ENCODE assay signal across 1 cellular context in genomic region chr5:177409043-177409801, GRCh38.
A peak's percentile ranks its signal among the peaks of the same experiment; 100 is the strongest.
TF ChIP-seq lines count a peak whose summit lies in the region.

Gene F12, minus strand, starts transcription at chr5:177409564. Its CDS starts 37 bp downstream, at chr5:177409527.

TF ChIP-seq in HepG2, 621 proteins besides CTCF, POLR2A, EP300 and RAD21 (continued from another document and continues in another):
- no peak for TF ChIP-seq BATF2 (CRISPR knock-in tag; IDR thresholded peaks at IDR 0.05)
- TF ChIP-seq PAF1 (CRISPR knock-in tag; IDR thresholded peaks at IDR 0.05): no peak
- no peak for TF ChIP-seq LBX2 (CRISPR knock-in tag; IDR thresholded peaks at IDR 0.05; ENCODE audit: borderline replicate concordance)
- peak; percentile 85 for TF ChIP-seq ZNF687 (CRISPR knock-in tag; IDR thresholded peaks at IDR 0.05)
- TF ChIP-seq ZBTB2 (CRISPR knock-in tag; IDR thresholded peaks at IDR 0.05; ENCODE audit: low read depth): no peak
- TF ChIP-seq ZNF230 (CRISPR knock-in tag; IDR thresholded peaks at IDR 0.05): no peak
- no peak for TF ChIP-seq ZNF446 (CRISPR knock-in tag; IDR thresholded peaks at IDR 0.05)
- no peak for TF ChIP-seq ZNF136 (CRISPR knock-in tag; IDR thresholded peaks at IDR 0.05; ENCODE audit: low read depth)
- TF ChIP-seq ELF3 (CRISPR knock-in tag; IDR thresholded peaks at IDR 0.05): no peak
- no peak for TF ChIP-seq ZNF468 (CRISPR knock-in tag; IDR thresholded peaks at IDR 0.05)
- TF ChIP-seq MEIS2 (CRISPR knock-in tag; IDR thresholded peaks at IDR 0.05): no peak
- no peak for TF ChIP-seq CSRNP2 (CRISPR knock-in tag; conservative IDR thresholded peaks at IDR 0.05; ENCODE audit: low read depth)
- no peak for TF ChIP-seq ZNF619 (CRISPR knock-in tag; IDR thresholded peaks at IDR 0.05)
- no peak for TF ChIP-seq MEIS1 (CRISPR knock-in tag; IDR thresholded peaks at IDR 0.05; ENCODE audit: borderline replicate concordance)
- TF ChIP-seq ZBTB4 (CRISPR knock-in tag; IDR thresholded peaks at IDR 0.05; ENCODE audit: borderline replicate concordance): no peak
- TF ChIP-seq PAXIP1 (CRISPR knock-in tag; conservative IDR thresholded peaks at IDR 0.05): peak; percentile 92
- TF ChIP-seq KDM1A (CRISPR knock-in tag; IDR thresholded peaks at IDR 0.05): no peak; the same call in 1 of the 2 replicates
- peak; percentile 39; the same call in 1 of the 2 replicates for TF ChIP-seq CEBPB (IDR thresholded peaks at IDR 0.05; ENCODE audit: borderline replicate concordance, low read depth, low read length)
- TF ChIP-seq NFIC (IDR thresholded peaks at IDR 0.05; ENCODE audit: low read length): no peak
- TF ChIP-seq ZMAT5 (CRISPR knock-in tag; IDR thresholded peaks at IDR 0.05; ENCODE audit: borderline replicate concordance, low read depth): no peak
- no peak for TF ChIP-seq ZNF816 (CRISPR knock-in tag; IDR thresholded peaks at IDR 0.05; ENCODE audit: borderline replicate concordance)
- no peak for TF ChIP-seq KDM4B (CRISPR knock-in tag; IDR thresholded peaks at IDR 0.05)
- 0 out of 4 replicates have a peak, but pooled peaks of 1 of the 2 experiments have one; percentile 15 for TF ChIP-seq ATF4 (CRISPR knock-in tag; IDR thresholded peaks at IDR 0.05)
- TF ChIP-seq TAF15 (IDR thresholded peaks at IDR 0.05; ENCODE audit: low read depth, low read length, poor library complexity, severe bottlenecking): no peak
- TF ChIP-seq ZNF34 (CRISPR knock-in tag; IDR thresholded peaks at IDR 0.05; ENCODE audit: borderline replicate concordance): no peak
- TF ChIP-seq ZNF652 (CRISPR knock-in tag; IDR thresholded peaks at IDR 0.05; ENCODE audit: borderline replicate concordance, low read depth): no peak
- no peak for TF ChIP-seq MAFK (conservative IDR thresholded peaks at IDR 0.05 in 1 of 2, IDR thresholded peaks at IDR 0.05 in 1 of 2; ENCODE audit: low read length in 2 of 2)
- 0 out of 2 replicates have a peak, but pooled peaks have one; percentile 38 for TF ChIP-seq ZNF350 (CRISPR knock-in tag; IDR thresholded peaks at IDR 0.05; ENCODE audit: borderline replicate concordance, low read depth)
- no peak for TF ChIP-seq FUBP1 (CRISPR knock-in tag; IDR thresholded peaks at IDR 0.05; ENCODE audit: borderline replicate concordance)
- TF ChIP-seq ZMYM4 (CRISPR knock-in tag; IDR thresholded peaks at IDR 0.05): peak; percentile 51; the same call in 1 of the 2 replicates
- TF ChIP-seq ZNF850 (CRISPR knock-in tag; conservative IDR thresholded peaks at IDR 0.05): no peak
- no peak for TF ChIP-seq NR2F2 (IDR thresholded peaks at IDR 0.05; ENCODE audit: borderline replicate concordance, low read depth)
- TF ChIP-seq ZNF10 (CRISPR knock-in tag; IDR thresholded peaks at IDR 0.05; ENCODE audit: borderline replicate concordance, low read depth): no peak
- TF ChIP-seq ZBTB33 (CRISPR knock-in tag; IDR thresholded peaks at IDR 0.05): no peak
- TF ChIP-seq BRF2 (CRISPR knock-in tag; IDR thresholded peaks at IDR 0.05): no peak
